ENCODE assay signal across 22 cellular contexts in genomic region chr20:59365611-59366284, GRCh38.
DNase-seq lines count a peak whose midpoint lies in the region; ATAC-seq, FAIRE-seq and TF ChIP-seq lines count a peak whose summit lies in the region.
"Had no signal": no experiment of that assay in that cellular context is flagged by ENCODE, and none has a peak within 500 bp of the region (broad histone marks: within the 10 kb centered on the region; RNA-seq: fewer than 3 reads in every experiment).

No MANE protein-coding gene starts in this region.

- H3K36me3 Mint-ChIP-seq in natural killer cell treated with Interleukin-12 subunit alpha and Interleukin-12 subunit beta and Interleukin-15 and Interleukin-18, amount 100 ng/mL, for 72 hours: no peaks in the 10 kb centered on the region
- H3K36me3 Mint-ChIP-seq: CD4-positive, alpha-beta memory T cell had no signal

- no peak for TF ChIP-seq EP300 in transverse colon (IDR thresholded peaks at IDR 0.05; ENCODE audit: low read depth)

- H3K27me3 ChIP-seq in pancreas (no peaks in the 10 kb centered on the region), transverse colon (peaks cover 7% of the 10 kb centered on the region)
- H3K27me3 ChIP-seq: BLaER1 had no signal

- no peaks in the 10 kb centered on the region for H3K9me3 ChIP-seq in pancreas
- no peaks in the 10 kb centered on the region for H3K9me3 ChIP-seq in transverse colon
- H3K9me3 ChIP-seq: BLaER1 had no signal

- TF ChIP-seq POLR2A in transverse colon (IDR thresholded peaks at IDR 0.05): no peak

- H3K4me3 Mint-ChIP-seq in natural killer cell treated with Interleukin-12 subunit alpha and Interleukin-12 subunit beta and Interleukin-15 and Interleukin-18, amount 100 ng/mL, for 72 hours: no peak overlapping the region
- H3K4me3 Mint-ChIP-seq: CD4-positive, alpha-beta memory T cell had no signal

- H3K4me1 ChIP-seq in pancreas (no peaks in the 10 kb centered on the region), transverse colon (no peaks in the 10 kb centered on the region)

- intact Hi-C loops in pancreas (cut with DNase I): no loop called here
- intact Hi-C loops in transverse colon (cut with DNase I; ENCODE audit: low total_unique reads): no loop called here

- DNase-seq in DMS153 treated with DMSO at 0.1 percent for 48 hours (lab: John Stamatoyannopoulos, UW; ENCODE audit: unreplicated experiment): peak; percentile 4
- DNase-seq in NCI-H1092 treated with DMSO at 0.1 percent for 48 hours (lab: John Stamatoyannopoulos, UW): peak; percentile 56
- DNase-seq in NCI-H748 treated with DMSO at 0.1 percent for 48 hours (lab: John Stamatoyannopoulos, UW): peak; percentile 74
- peak in 2 of 6 donors; percentile 21 to 40 for DNase-seq in pancreas
- no peak for DNase-seq in natural killer cell treated with Interleukin-12 subunit alpha and Interleukin-12 subunit beta and Interleukin-15 and Interleukin-18, amount 100 ng/mL, for 72 hours (ENCODE audit: low spot score)
- no peak for DNase-seq in transverse colon
- DNase-seq: CD4-positive, alpha-beta memory T cell; DMS53; GOT3; KG1; NCI-H146; NCI-H2081 treated with DMSO at 0.1 percent for 48 hours; NCI-H446; NCI-H526 treated with DMSO at 0.1 percent for 48 hours; OCI-M1; Right ventricle myocardium superior had no signal

- H3K27ac Mint-ChIP-seq in natural killer cell treated with Interleukin-12 subunit alpha and Interleukin-12 subunit beta and Interleukin-15 and Interleukin-18, amount 100 ng/mL, for 72 hours: no peak overlapping the region
- H3K27ac Mint-ChIP-seq: CD4-positive, alpha-beta memory T cell had no signal

- H3K27ac ChIP-seq in pancreas (no peak overlapping the region), transverse colon (no peak overlapping the region)
- H3K27ac ChIP-seq: BLaER1, SK-N-MC had no signal

- no peaks in the 10 kb centered on the region for H3K9me3 Mint-ChIP-seq in natural killer cell treated with Interleukin-12 subunit alpha and Interleukin-12 subunit beta and Interleukin-15 and Interleukin-18, amount 100 ng/mL, for 72 hours

- peak; percentile 31 to 85 (median 59) for ATAC-seq in pancreas
- no peak for ATAC-seq in natural killer cell treated with Interleukin-12 subunit alpha and Interleukin-12 subunit beta and Interleukin-15 and Interleukin-18, amount 100 ng/mL, for 72 hours
- no peak for ATAC-seq in HG03378 (IDR thresholded peaks at IDR 0.05; ENCODE audit: unreplicated experiment)
- ATAC-seq: HCT116 had no signal

- in situ Hi-C loops in transverse colon (cut with MboI; ENCODE audit: low pct_ligation_motif_present in 1 of 4, low pct_unique_long_range_greater_than_20kb in 1 of 4, low sequenced_read_pairs in 3 of 4): no loop called here

- no peaks in the 10 kb centered on the region for H3K4me1 Mint-ChIP-seq in natural killer cell treated with Interleukin-12 subunit alpha and Interleukin-12 subunit beta and Interleukin-15 and Interleukin-18, amount 100 ng/mL, for 72 hours (ENCODE audit: low read depth in 2 of 2)
- H3K4me1 Mint-ChIP-seq: CD4-positive, alpha-beta memory T cell had no signal

- H3K4me3 ChIP-seq in pancreas (no peak overlapping the region), transverse colon (no peak overlapping the region)
- H3K4me3 ChIP-seq: BLaER1, SK-N-MC had no signal

- H3K36me3 ChIP-seq in pancreas: no peaks in the 10 kb centered on the region
- no peaks in the 10 kb centered on the region for H3K36me3 ChIP-seq in transverse colon
- H3K36me3 ChIP-seq: BLaER1 had no signal

- TF ChIP-seq CTCF in pancreas (IDR thresholded peaks at IDR 0.05): no peak
- no peak for TF ChIP-seq CTCF in transverse colon (IDR thresholded peaks at IDR 0.05)

- WGBS in pancreas, 2 donors: 81 to 83% methylated on average over 24 of the region's 24 CpGs
- 72 to 75% methylated on average over 4 to 17 of the region's 24 CpGs for WGBS in transverse colon (ENCODE audit: low coverage in 1 of 2), 2 donors

- FAIRE-seq in pancreas (lab: Jason Lieb, UNC): no peak
- FAIRE-seq: GM12892, GM18507 had no signal

- peaks cover 10 to 29% of the 10 kb centered on the region in 2 donors for H3K27me3 Mint-ChIP-seq in natural killer cell treated with Interleukin-12 subunit alpha and Interleukin-12 subunit beta and Interleukin-15 and Interleukin-18, amount 100 ng/mL, for 72 hours

Comparison
In these comparisons a context has a peak if more than half of its experiments do, and no peak if none do; other contexts are left out.
1. DNase-seq: peak in DMS153 treated with DMSO at 0.1 percent for 48 hours (single experiment), NCI-H1092 treated with DMSO at 0.1 percent for 48 hours (single experiment) and NCI-H748 treated with DMSO at 0.1 percent for 48 hours (single experiment); none in natural killer cell treated with Interleukin-12 subunit alpha and Interleukin-12 subunit beta and Interleukin-15 and Interleukin-18, amount 100 ng/mL, for 72 hours (single experiment) and transverse colon (single experiment).
2. ATAC-seq: peak in pancreas (4 of 4); none in natural killer cell treated with Interleukin-12 subunit alpha and Interleukin-12 subunit beta and Interleukin-15 and Interleukin-18, amount 100 ng/mL, for 72 hours (0 of 2) and HG03378 (single experiment).